Comparison of ENCODE assay signal across 8 cellular contexts in the genomic region with DNA sequence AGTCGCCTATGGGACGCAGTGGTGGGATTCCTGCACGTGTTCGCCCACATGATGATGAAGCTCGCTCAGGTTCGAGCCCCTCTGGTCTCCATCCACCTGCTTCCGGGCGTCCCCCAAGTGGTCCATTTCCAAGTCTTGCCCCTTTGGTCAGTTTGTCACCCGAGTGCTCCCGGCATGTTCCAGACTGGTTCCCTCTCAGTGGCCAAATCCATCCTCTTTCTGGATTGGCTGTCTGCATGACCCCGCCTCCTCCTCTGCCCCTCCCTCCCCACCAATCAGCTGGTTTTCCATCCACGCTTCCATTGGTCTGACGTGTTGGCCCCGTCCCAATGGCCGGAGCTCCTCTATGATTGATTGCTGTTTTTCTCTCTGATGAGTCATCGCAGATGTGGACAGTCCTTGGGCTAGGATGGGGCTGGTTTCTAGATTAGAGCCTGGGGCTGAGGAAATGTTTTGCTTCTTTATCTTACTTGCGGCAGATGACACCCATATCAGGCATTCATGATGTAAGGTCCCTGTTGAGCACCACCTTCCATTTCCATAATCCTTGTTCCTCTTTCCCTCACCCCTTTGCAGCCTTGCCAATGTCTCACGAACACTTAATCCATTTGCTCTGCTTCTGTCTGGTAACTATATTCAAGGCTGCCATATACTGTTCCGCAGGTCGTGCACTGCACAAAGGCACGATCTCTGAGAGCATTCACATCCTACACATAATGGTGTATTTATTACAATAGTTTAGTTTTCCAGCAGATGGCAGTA.
DNase-seq lines count a peak whose midpoint lies in the region; ATAC-seq, FAIRE-seq and TF ChIP-seq lines count a peak whose summit lies in the region.

No MANE protein-coding gene starts in this region.

- TF ChIP-seq EP300 in GM12878 (IDR thresholded peaks at IDR 0.05; ENCODE audit: borderline replicate concordance in 1 of 2, control insufficient read depth in 1 of 2, low read depth in 2 of 2, low read length in 2 of 2): no peak

- TF ChIP-seq RAD21 in GM12878 (IDR thresholded peaks at IDR 0.05; ENCODE audit: insufficient read depth, low read depth, low read length): no peak

- peak overlapping the region; percentile 67 for H3K4me2 ChIP-seq in PC-9
- peak overlapping the region; percentile 58 for H3K4me2 ChIP-seq in GM12878 (ENCODE audit: control insufficient read depth, insufficient read depth)

- no peak overlapping the region for H3K4me3 ChIP-seq in PC-9
- H3K4me3 ChIP-seq in GM12878: peak overlapping the region; percentile 25; the same call in 1 of the 2 replicates

- TF ChIP-seq POLR2A in GM12878 (IDR thresholded peaks at IDR 0.05; ENCODE audit: low read depth, low read length): no peak

- H3K9me3 ChIP-seq in PC-9 (ENCODE audit: insufficient read depth, low read depth) (no peaks in the 10 kb centered on the region), GM12878 (replicated peaks; ENCODE audit: control insufficient read depth, insufficient read depth, low read length) (no peaks in the 10 kb centered on the region)

- 0 out of 2 replicates have a peak overlapping the region, but pooled peaks have one; percentile 6 for H3K9ac ChIP-seq in GM12878 (ENCODE audit: control insufficient read depth, insufficient read depth, low read length)

- no peaks in the 10 kb centered on the region for H3K79me2 ChIP-seq in PC-9 (ENCODE audit: low read depth)
- H3K79me2 ChIP-seq in GM12878 (ENCODE audit: control insufficient read depth, insufficient read depth, low read length): no peaks in the 10 kb centered on the region

- H2AFZ ChIP-seq in PC-9: no peak overlapping the region
- H2AFZ ChIP-seq in GM12878 (ENCODE audit: control insufficient read depth, low read depth, low read length): peak overlapping the region; percentile 75

- H3K9me2 ChIP-seq in PC-9 (ENCODE audit: insufficient read depth): no peaks in the 10 kb centered on the region

- in situ Hi-C loops in GM12878 (cut with MboI): no loop called here

- CTCF ChIA-PET in PC-9 (lab: Charles Lee) (interaction anchor here (0.6 kb wide), 3 partner anchors 95 to 341 kb away, joined by 3 to 17 read pairs (median 3); no protein-coding TSS in a partner anchor), GM12878 (lab: Yijun Ruan, JAX) (interaction anchor here (0.6 to 3.2 kb wide), 29 partner anchors 9 to 392 kb away, joined by 3 to 103 read pairs (median 4); partner anchors contain the start of genes ACTN4, EIF3K, FAM98C and MAP4K1)

- no TSS peak for BruUV-seq in PC-9 (replicated peaks; lab: Mats Ljungman, UMichigan)
- BruUV-seq in GM12878 (replicated peaks; lab: Mats Ljungman, UMichigan): no TSS peak

- RAD21 ChIA-PET in GM12878 (lab: Charles Lee; ENCODE audit: unreplicated experiment): interaction anchor here (0.6 to 4.4 kb wide), 23 partner anchors 9 to 387 kb away, joined by 3 to 70 read pairs (median 4); partner anchors contain the start of genes ACTN4, EIF3K, FAM98C and MAP4K1

- DNase-seq in activated CD4-positive, CD25-positive, alpha-beta regulatory T cell (lab: John Stamatoyannopoulos, UW): no peak
- DNase-seq in PC-9: peak; percentile 60 to 87
- peak; percentile 64 for DNase-seq in GM12878 (ENCODE audit: low read depth, low spot score)
- peak; percentile 76 for DNase-seq in iPS-NIHi11 (ENCODE audit: low spot score)
- peak; percentile 24 for DNase-seq in smooth muscle cell of the brain vasculature (ENCODE audit: low read depth, low spot score)

- H3K4me1 ChIP-seq in PC-9 (replicated peaks; ENCODE audit: insufficient read depth) (peaks cover 27% of the 10 kb centered on the region), GM12878 (ENCODE audit: control insufficient read depth, insufficient read depth, low read length) (peaks cover 9% of the 10 kb centered on the region; the same call in 1 of the 2 replicates)

- 55% methylated on average over 21 of the region's 21 CpGs for WGBS in GM12878 (ENCODE audit: insufficient coverage, insufficient replicate concordance, low lambda C conversion rate, missing lambda C conversion rate)

- peak overlapping the region; percentile 47 for H3K27ac ChIP-seq in PC-9
- H3K27ac ChIP-seq in GM12878 (ENCODE audit: control insufficient read depth, insufficient read depth): no peak overlapping the region

- ATAC-seq in activated CD4-positive, CD25-positive, alpha-beta regulatory T cell treated with anti-CD3 and anti-CD28 coated beads, Interleukin-2, amount 50 U/mL, for 24 hours: peak; percentile 82 to 89
- ATAC-seq in HG03354 (IDR thresholded peaks at IDR 0.05; ENCODE audit: poor library complexity, severe bottlenecking, unreplicated experiment): peak; percentile 68
- ATAC-seq in GM12878: peak; percentile 93
- no peak for ATAC-seq in GM21786 (IDR thresholded peaks at IDR 0.05; ENCODE audit: unreplicated experiment)

- POLR2A ChIA-PET in PC-9 (lab: Charles Lee; ENCODE audit: unreplicated experiment): interaction anchor here (0.6 kb wide), 3 partner anchors 78 to 387 kb away, joined by 4 read pairs; partner anchors contain the start of gene MRPS12
- POLR2A ChIA-PET in GM12878 (lab: Charles Lee): interaction anchor here (0.5 to 1.9 kb wide), 8 partner anchors 15 to 386 kb away, joined by 3 to 11 read pairs (median 6); partner anchors contain the start of genes ACTN4, EIF3K, MAP4K1 and MRPS12

- intact Hi-C loops in PC-9 (cut with micrococcal nuclease; ENCODE audit: unreplicated experiment): loop anchor here (1.0 kb wide), 4 partner anchors 75 to 386 kb away; partner anchors contain the start of genes EIF3K, MRPS12 and SARS2
- intact Hi-C loops in GM12878 (cut with micrococcal nuclease; ENCODE audit: unreplicated experiment): loop anchor here (1.0 to 10.0 kb wide), 4 partner anchors 39 to 291 kb away; partner anchors contain the start of genes ECH1 and EIF3K

- H3K27me3 ChIP-seq in PC-9 (ENCODE audit: insufficient read depth, low read depth) (no peaks in the 10 kb centered on the region), GM12878 (replicated peaks in 1 of 2; ENCODE audit: control insufficient read depth in 2 of 2, insufficient read depth in 2 of 2, low read length in 1 of 2) (no peaks in the 10 kb centered on the region)

- TF ChIP-seq CTCF in PC-9 (conservative IDR thresholded peaks at IDR 0.05) (peak; percentile 83; the same call in 1 of the 2 replicates), GM12878 (IDR thresholded peaks at IDR 0.05 in 2 of 3, conservative IDR thresholded peaks at IDR 0.05 in 1 of 3; ENCODE audit: control insufficient read depth in 2 of 3, extremely low read depth in 1 of 3, insufficient read depth in 1 of 3, low read depth in 3 of 3, low read length in 3 of 3) (peak in 2 of 3 experiments; percentile 69 to 81; a peak in 4 of 6 replicates)

- H3F3A ChIP-seq in PC-9 (ENCODE audit: insufficient read depth, low read depth): peaks cover 31% of the 10 kb centered on the region

- H4K20me1 ChIP-seq in PC-9 (ENCODE audit: insufficient read depth) (no peaks in the 10 kb centered on the region), GM12878 (ENCODE audit: control insufficient read depth, insufficient read depth) (no peaks in the 10 kb centered on the region)

- H3K36me3 ChIP-seq in PC-9 (ENCODE audit: low read depth) (no peaks in the 10 kb centered on the region), GM12878 (ENCODE audit: control insufficient read depth in 2 of 2, insufficient read depth in 2 of 2, low read length in 1 of 2) (no peaks in the 10 kb centered on the region; a peak in 1 of 4 replicates)

- FAIRE-seq in GM12878 (lab: Jason Lieb, UNC): peak; percentile 79

- SMC1A ChIA-PET in GM12878 (lab: Charles Lee; ENCODE audit: uncharacterized antibody, unreplicated experiment): interaction anchor here (0.6 to 4.7 kb wide), 13 partner anchors 11 to 386 kb away, joined by 3 to 102 read pairs (median 4); partner anchors contain the start of genes ACTN4, EIF3K, FAM98C and MAP4K1

TF ChIP-seq in GM12878, 131 proteins besides CTCF, POLR2A, EP300 and RAD21 (continues in another document):
- TF ChIP-seq IRF4 (IDR thresholded peaks at IDR 0.05; ENCODE audit: low read depth, low read length) (0 out of 2 replicates have a peak, but pooled peaks have one; percentile 18), ESRRA (IDR thresholded peaks at IDR 0.05; ENCODE audit: low read length) (peak; percentile 77; the same call in 1 of the 2 replicates), ZNF217 (IDR thresholded peaks at IDR 0.05) (peak; percentile 40; the same call in 1 of the 2 replicates), CHD2 (IDR thresholded peaks at IDR 0.05; ENCODE audit: borderline replicate concordance, low read depth, low read length) (0 out of 2 replicates have a peak, but pooled peaks have one; percentile 7), TCF3 (IDR thresholded peaks at IDR 0.05; ENCODE audit: borderline replicate concordance, insufficient read depth, low read depth, low read length) (no peak), ATF7 (IDR thresholded peaks at IDR 0.05; ENCODE audit: low read depth) (peak; percentile 88), BHLHE40 (IDR thresholded peaks at IDR 0.05; ENCODE audit: borderline replicate concordance in 1 of 2, low read depth in 2 of 2, low read length in 1 of 2) (peak; percentile 32 to 58; a peak in 3 of 4 replicates), SP1 (IDR thresholded peaks at IDR 0.05; ENCODE audit: low read depth, low read length) (peak; percentile 48), ETV6 (conservative IDR thresholded peaks at IDR 0.05 in 1 of 2, IDR thresholded peaks at IDR 0.05 in 1 of 2; ENCODE audit: borderline replicate concordance in 1 of 2, low read depth in 1 of 2) (0 out of 4 replicates have a peak, but pooled peaks of 1 of the 2 experiments have one; percentile 47), RAD51 (IDR thresholded peaks at IDR 0.05) (0 out of 2 replicates have a peak, but pooled peaks have one; percentile 25), RUNX3 (IDR thresholded peaks at IDR 0.05; ENCODE audit: low read length) (no peak), YY1 (IDR thresholded peaks at IDR 0.05; ENCODE audit: low read depth, low read length) (peak; percentile 26; the same call in 1 of the 2 replicates)

Comparison
In these comparisons a context has a peak if more than half of its experiments do, and no peak if none do; other contexts are left out.
1. DNase-seq: peak in PC-9 (2 of 2), GM12878 (single experiment), iPS-NIHi11 (single experiment) and smooth muscle cell of the brain vasculature (single experiment); none in activated CD4-positive, CD25-positive, alpha-beta regulatory T cell (0 of 4).